In the genomic region with DNA sequence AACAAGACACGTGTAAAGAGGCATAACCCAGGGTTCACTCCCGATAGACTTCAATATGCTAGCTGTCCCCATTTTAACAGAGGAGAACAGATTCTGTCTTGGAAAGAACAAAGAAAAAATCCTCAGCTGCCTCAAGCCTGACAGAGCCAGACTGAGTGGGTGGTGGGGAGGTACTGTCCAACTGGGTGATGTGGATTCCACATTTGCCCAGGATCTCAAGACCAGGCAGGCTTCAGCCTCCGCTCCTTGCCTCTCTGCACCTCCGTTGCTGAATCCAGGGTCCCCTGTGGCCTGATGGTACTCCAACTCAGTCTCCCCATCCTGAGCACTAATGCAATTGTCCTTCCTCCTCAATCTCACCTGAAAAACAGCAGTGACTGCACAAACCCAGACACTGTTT, we compare ENCODE assay signal across 37 cellular contexts.
"Had no signal": no experiment of that assay in that cellular context is flagged by ENCODE, and none has a peak within 500 bp of the region (broad histone marks: within the 10 kb centered on the region; RNA-seq: fewer than 3 reads in every experiment).

No MANE protein-coding gene starts in this region.

- H3K27me3 Mint-ChIP-seq: activated CD4-positive, alpha-beta T cell treated with anti-CD3 and anti-CD28 coated beads, Interleukin-2, amount 10 ng/mL, durations not matched to agents 7 days and 5 days; activated CD8-positive, alpha-beta memory T cell treated with anti-CD3 and anti-CD28 coated beads, Interleukin-2, amount 10 ng/mL, durations not matched to agents 7 days and 5 days had no signal

- DNase-seq: activated B cell treated with CpG ODN at 0.5 μM for 24 hours; activated CD4-positive, alpha-beta memory T cell treated with anti-CD3 and anti-CD28 coated beads, Interleukin-2, amount 10 ng/mL, durations not matched to agents 7 days and 5 days; activated CD4-positive, alpha-beta T cell treated with anti-CD3 and anti-CD28 coated beads for 36 hours; activated CD4-positive, alpha-beta T cell treated with anti-CD3 and anti-CD28 coated beads for 48 hours; activated CD4-positive, alpha-beta T cell treated with anti-CD3 and anti-CD28 coated beads, Interleukin-2, amount 10 ng/mL, durations not matched to agents 7 days and 5 days; activated CD4-positive, alpha-beta T cell treated with anti-CD3 and anti-CD28 coated beads, Interleukin-2, amount 50 U/mL, for 48 hours; activated CD4-positive, CD25-positive, alpha-beta regulatory T cell treated with anti-CD3 and anti-CD28 coated beads, Interleukin-2, amount 50 U/mL, for 72 hours; activated CD8-positive, alpha-beta memory T cell treated with anti-CD3 and anti-CD28 coated beads for 24 hours; activated CD8-positive, alpha-beta memory T cell treated with anti-CD3 and anti-CD28 coated beads, Interleukin-2, amount 10 ng/mL, durations not matched to agents 7 days and 5 days; activated CD8-positive, alpha-beta memory T cell treated with anti-CD3 and anti-CD28 coated beads, Interleukin-2, amount 50 U/mL, for 48 hours; activated CD8-positive, alpha-beta T cell treated with anti-CD3 and anti-CD28 coated beads, Interleukin-2, amount 10 ng/mL, durations not matched to agents 7 days and 5 days; activated effector memory CD4-positive, alpha-beta T cell treated with Interleukin-2 at 50 U/mL for 16 hours; activated gamma-delta T cell; activated naive CD4-positive, alpha-beta T cell treated with anti-CD3 and anti-CD28 coated beads, Interleukin-2, amount 10 ng/mL, durations not matched to agents 7 days and 5 days; activated naive CD4-positive, alpha-beta T cell treated with Interleukin-2 at 50 U/mL for 16 hours; activated naive CD8-positive, alpha-beta T cell treated with anti-CD3 and anti-CD28 coated beads, Interleukin-2, amount 10 ng/mL, durations not matched to agents 7 days and 5 days; activated naive CD8-positive, alpha-beta T cell treated with anti-CD3 and anti-CD28 coated beads, Interleukin-2, amount 50 U/mL, for 24 hours; activated T-cell treated with anti-CD3 and anti-CD28 coated beads, Interleukin-2, amount 50 U/mL, for 4 hours; amygdala; caudate nucleus; cerebellar nuclear complex; SW 1271; T-helper 1 cell; T-helper 2 cell; T-helper 9 cell had no signal

- H3K36me3 Mint-ChIP-seq: activated CD8-positive, alpha-beta memory T cell treated with anti-CD3 and anti-CD28 coated beads, Interleukin-2, amount 10 ng/mL, durations not matched to agents 7 days and 5 days; activated naive CD4-positive, alpha-beta T cell treated with anti-CD3 and anti-CD28 coated beads, Interleukin-2, amount 10 ng/mL, durations not matched to agents 7 days and 5 days; activated naive CD4-positive, alpha-beta T cell treated with anti-CD3 and anti-CD28 coated beads, Interleukin-2, amount 50 U/mL, for 24 hours; activated naive CD8-positive, alpha-beta T cell; activated naive CD8-positive, alpha-beta T cell treated with anti-CD3 and anti-CD28 coated beads, Interleukin-2, amount 10 ng/mL, durations not matched to agents 7 days and 5 days; brain had no signal

- H3K9me3 ChIP-seq: ascending aorta had no signal

- H3K27ac Mint-ChIP-seq: activated B cell treated with CpG ODN at 0.5 μM for 24 hours; activated CD4-positive, alpha-beta memory T cell treated with anti-CD3 and anti-CD28 coated beads, Interleukin-2, amount 10 ng/mL, durations not matched to agents 7 days and 5 days; activated CD4-positive, alpha-beta T cell treated with anti-CD3 and anti-CD28 coated beads for 36 hours; activated CD4-positive, alpha-beta T cell treated with anti-CD3 and anti-CD28 coated beads, Interleukin-2, amount 10 ng/mL, durations not matched to agents 7 days and 5 days; activated CD8-positive, alpha-beta memory T cell treated with anti-CD3 and anti-CD28 coated beads, Interleukin-2, amount 10 ng/mL, durations not matched to agents 7 days and 5 days; activated CD8-positive, alpha-beta T cell treated with anti-CD3 and anti-CD28 coated beads, Interleukin-2, amount 10 ng/mL, durations not matched to agents 7 days and 5 days; activated naive CD4-positive, alpha-beta T cell treated with anti-CD3 and anti-CD28 coated beads, Interleukin-2, amount 10 ng/mL, durations not matched to agents 7 days and 5 days; activated naive CD4-positive, alpha-beta T cell treated with anti-CD3 and anti-CD28 coated beads, Interleukin-2, amount 50 U/mL, for 24 hours; activated naive CD8-positive, alpha-beta T cell; activated naive CD8-positive, alpha-beta T cell treated with anti-CD3 and anti-CD28 coated beads, Interleukin-2, amount 10 ng/mL, durations not matched to agents 7 days and 5 days; activated naive CD8-positive, alpha-beta T cell treated with anti-CD3 and anti-CD28 coated beads, Interleukin-2, amount 50 U/mL, for 24 hours; activated T-helper 2 cell treated with anti-CD3 and anti-CD28 coated beads, Interferon-gamma antibody, Interleukin-2, Interleukin-4, amounts not matched to agents 10 μg/mL and 5 μg/mL and 100 μg/mL, durations not matched to agents 14 hours and 24 hours and 36 hours; brain; T-helper 1 cell treated with Interleukin-12 subunit alpha and Interleukin-12 subunit beta and Interleukin-4 antibody, amounts not matched to agents 30 μg/mL and 1 μg/mL, for 36 hours; T-helper 2 cell treated with Interferon-gamma antibody and Interleukin-4, amounts not matched to agents 5 μg/mL and 100 μg/mL, for 36 hours had no signal

- H3K27me3 ChIP-seq: ascending aorta, cardiac muscle cell had no signal

- H3K36me3 ChIP-seq: ascending aorta, cardiac muscle cell had no signal

- H3K4me1 ChIP-seq: ascending aorta had no signal

- H3K4me3 ChIP-seq: ascending aorta, cardiac muscle cell had no signal

- ATAC-seq: activated CD4-positive, alpha-beta T cell treated with anti-CD3 and anti-CD28 coated beads for 36 hours; activated CD8-positive, alpha-beta memory T cell treated with anti-CD3 and anti-CD28 coated beads, Interleukin-2, amount 10 ng/mL, durations not matched to agents 7 days and 5 days; activated CD8-positive, alpha-beta T cell treated with anti-CD3 and anti-CD28 coated beads, Interleukin-2, amount 10 ng/mL, durations not matched to agents 7 days and 5 days; activated naive CD8-positive, alpha-beta T cell treated with anti-CD3 and anti-CD28 coated beads, Interleukin-2, amount 50 U/mL, for 24 hours; activated T-cell treated with anti-CD3 and anti-CD28 coated beads, Interleukin-2, amount 50 U/mL, for 4 hours had no signal

- H3K4me3 Mint-ChIP-seq: activated B cell treated with CpG ODN at 0.5 μM for 24 hours; activated CD4-positive, alpha-beta memory T cell treated with anti-CD3 and anti-CD28 coated beads, Interleukin-2, amount 10 ng/mL, durations not matched to agents 7 days and 5 days; activated CD4-positive, alpha-beta T cell treated with anti-CD3 and anti-CD28 coated beads for 36 hours; activated CD4-positive, alpha-beta T cell treated with anti-CD3 and anti-CD28 coated beads, Interleukin-2, amount 10 ng/mL, durations not matched to agents 7 days and 5 days; activated CD8-positive, alpha-beta memory T cell treated with anti-CD3 and anti-CD28 coated beads, Interleukin-2, amount 10 ng/mL, durations not matched to agents 7 days and 5 days; activated CD8-positive, alpha-beta T cell treated with anti-CD3 and anti-CD28 coated beads, Interleukin-2, amount 10 ng/mL, durations not matched to agents 7 days and 5 days; activated naive CD4-positive, alpha-beta T cell treated with anti-CD3 and anti-CD28 coated beads, Interleukin-2, amount 10 ng/mL, durations not matched to agents 7 days and 5 days; activated naive CD4-positive, alpha-beta T cell treated with anti-CD3 and anti-CD28 coated beads, Interleukin-2, amount 50 U/mL, for 24 hours; activated naive CD8-positive, alpha-beta T cell; activated naive CD8-positive, alpha-beta T cell treated with anti-CD3 and anti-CD28 coated beads, Interleukin-2, amount 10 ng/mL, durations not matched to agents 7 days and 5 days; activated naive CD8-positive, alpha-beta T cell treated with anti-CD3 and anti-CD28 coated beads, Interleukin-2, amount 50 U/mL, for 24 hours; activated T-cell treated with anti-CD3 and anti-CD28 coated beads, Interleukin-2, amount 50 U/mL, for 4 hours; brain; central memory CD8-positive, alpha-beta T cell; T-helper 1 cell treated with Interleukin-12 subunit alpha and Interleukin-12 subunit beta and Interleukin-4 antibody, amounts not matched to agents 30 μg/mL and 1 μg/mL, for 36 hours; T-helper 2 cell treated with Interferon-gamma antibody and Interleukin-4, amounts not matched to agents 5 μg/mL and 100 μg/mL, for 36 hours had no signal

- H3K4me1 Mint-ChIP-seq: activated B cell treated with CpG ODN at 0.5 μM for 24 hours; activated CD4-positive, alpha-beta memory T cell treated with anti-CD3 and anti-CD28 coated beads, Interleukin-2, amount 10 ng/mL, durations not matched to agents 7 days and 5 days; activated CD4-positive, alpha-beta T cell treated with anti-CD3 and anti-CD28 coated beads for 36 hours; activated CD4-positive, alpha-beta T cell treated with anti-CD3 and anti-CD28 coated beads, Interleukin-2, amount 10 ng/mL, durations not matched to agents 7 days and 5 days; activated CD8-positive, alpha-beta memory T cell treated with anti-CD3 and anti-CD28 coated beads, Interleukin-2, amount 10 ng/mL, durations not matched to agents 7 days and 5 days; activated naive CD4-positive, alpha-beta T cell treated with anti-CD3 and anti-CD28 coated beads, Interleukin-2, amount 10 ng/mL, durations not matched to agents 7 days and 5 days; activated naive CD4-positive, alpha-beta T cell treated with anti-CD3 and anti-CD28 coated beads, Interleukin-2, amount 50 U/mL, for 24 hours; activated naive CD8-positive, alpha-beta T cell treated with anti-CD3 and anti-CD28 coated beads, Interleukin-2, amount 10 ng/mL, durations not matched to agents 7 days and 5 days; activated naive CD8-positive, alpha-beta T cell treated with anti-CD3 and anti-CD28 coated beads, Interleukin-2, amount 50 U/mL, for 24 hours; brain; central memory CD8-positive, alpha-beta T cell had no signal

- H3K27ac ChIP-seq: ascending aorta, cardiac muscle cell, VCaP had no signal

- FAIRE-seq: bronchial epithelial cell, TTC549 had no signal

- H3K9me3 Mint-ChIP-seq: activated CD4-positive, alpha-beta memory T cell treated with anti-CD3 and anti-CD28 coated beads, Interleukin-2, amount 10 ng/mL, durations not matched to agents 7 days and 5 days; activated CD4-positive, alpha-beta T cell treated with anti-CD3 and anti-CD28 coated beads, Interleukin-2, amount 10 ng/mL, durations not matched to agents 7 days and 5 days; activated naive CD4-positive, alpha-beta T cell treated with anti-CD3 and anti-CD28 coated beads, Interleukin-2, amount 10 ng/mL, durations not matched to agents 7 days and 5 days; activated naive CD4-positive, alpha-beta T cell treated with anti-CD3 and anti-CD28 coated beads, Interleukin-2, amount 50 U/mL, for 24 hours; activated naive CD8-positive, alpha-beta T cell treated with anti-CD3 and anti-CD28 coated beads, Interleukin-2, amount 10 ng/mL, durations not matched to agents 7 days and 5 days; activated naive CD8-positive, alpha-beta T cell treated with anti-CD3 and anti-CD28 coated beads, Interleukin-2, amount 50 U/mL, for 24 hours; activated T-cell treated with anti-CD3 and anti-CD28 coated beads, Interleukin-2, amount 50 U/mL, for 4 hours; activated T-helper 2 cell treated with anti-CD3 and anti-CD28 coated beads, Interferon-gamma antibody, Interleukin-2, Interleukin-4, amounts not matched to agents 10 μg/mL and 5 μg/mL and 100 μg/mL, durations not matched to agents 14 hours and 24 hours and 36 hours; central memory CD8-positive, alpha-beta T cell; T-helper 1 cell treated with Interleukin-12 subunit alpha and Interleukin-12 subunit beta and Interleukin-4 antibody, amounts not matched to agents 30 μg/mL and 1 μg/mL, for 36 hours; T-helper 2 cell treated with Interferon-gamma antibody and Interleukin-4, amounts not matched to agents 5 μg/mL and 100 μg/mL, for 36 hours had no signal
